ENCODE assay signal across 29 cellular contexts in the genomic region with DNA sequence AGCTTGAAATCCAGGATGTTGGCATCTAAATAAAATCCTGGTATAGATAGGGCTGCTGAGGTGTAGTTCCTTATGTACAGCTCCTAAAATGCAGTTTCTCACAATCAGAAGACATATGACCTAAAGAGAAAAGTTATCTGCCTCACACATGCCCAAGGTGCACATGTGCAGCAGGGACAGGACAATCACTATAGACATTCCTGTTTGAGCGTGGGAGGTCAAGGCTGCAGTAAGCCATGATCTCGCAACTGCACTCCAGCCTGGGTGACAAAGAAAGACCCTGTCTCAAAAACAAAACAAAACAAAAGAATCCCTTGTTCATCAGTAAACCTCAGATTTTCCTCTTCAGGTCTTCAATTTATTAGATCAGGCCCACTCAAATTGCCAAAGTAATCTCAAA.
DNase-seq lines count a peak whose midpoint lies in the region; ATAC-seq, FAIRE-seq and TF ChIP-seq lines count a peak whose summit lies in the region.
"Had no signal": no experiment of that assay in that cellular context is flagged by ENCODE, and none has a peak within 500 bp of the region (broad histone marks: within the 10 kb centered on the region; RNA-seq: fewer than 3 reads in every experiment).

No MANE protein-coding gene starts in this region.

- no peaks in the 10 kb centered on the region for H3K9me3 ChIP-seq in HepG2 (ENCODE audit: low read length)
- no peaks in the 10 kb centered on the region for H3K9me3 ChIP-seq in right lobe of liver
- H3K9me3 ChIP-seq: A549, BE2C, BLaER1, Caco-2 had no signal

- intact Hi-C loops in HepG2 (cut with micrococcal nuclease; ENCODE audit: unreplicated experiment): no loop called here
- intact Hi-C loops in right lobe of liver (cut with DNase I): no loop called here

- in situ Hi-C loops in HepG2 (cut with HindIII; ENCODE audit: extremely low pct_ligation_motif_present, low pct_unique_long_range_greater_than_20kb): no loop called here

- TF ChIP-seq CTCF in HepG2 (CRISPR knock-in tag; IDR thresholded peaks at IDR 0.05): no peak
- no peak for TF ChIP-seq CTCF in right lobe of liver (IDR thresholded peaks at IDR 0.05)

- WGBS in HepG2 (ENCODE audit: low lambda C conversion rate): 30% methylated on average over 2 of the region's 2 CpGs
- WGBS in right lobe of liver (ENCODE audit: insufficient coverage, low coverage, low lambda C conversion rate, missing lambda C conversion rate): 80% methylated on average over 1 of the region's 2 CpGs

- no peaks in the 10 kb centered on the region for H4K20me1 ChIP-seq in HepG2 (ENCODE audit: insufficient read depth, low read length)
- H4K20me1 ChIP-seq: BLaER1; BLaER1 treated with 17β-estradiol and CSF1 and Interleukin-3, amounts not matched to agents 10 nM and 100 nM had no signal

- H3K27me3 ChIP-seq in HepG2 (ENCODE audit: control insufficient read depth in 1 of 2, insufficient read depth in 2 of 2, low read length in 2 of 2): no peaks in the 10 kb centered on the region
- no peaks in the 10 kb centered on the region for H3K27me3 ChIP-seq in right lobe of liver
- H3K27me3 ChIP-seq: BE2C; BLaER1; BLaER1 treated with 17β-estradiol and CSF1 and Interleukin-3, amounts not matched to agents 10 nM and 100 nM had no signal

- H3K4me1 ChIP-seq in HepG2 (ENCODE audit: insufficient read depth, low read length): peaks cover 9% of the 10 kb centered on the region; the same call in 1 of the 2 replicates
- no peaks in the 10 kb centered on the region for H3K4me1 ChIP-seq in right lobe of liver
- H3K4me1 ChIP-seq: A549; BE2C; BLaER1; BLaER1 treated with 17β-estradiol and CSF1 and Interleukin-3, amounts not matched to agents 10 nM and 100 nM had no signal

- no peak overlapping the region for H2AFZ ChIP-seq in HepG2 (ENCODE audit: low read length)

- ATAC-seq in HepG2 (peak; percentile 63), right lobe of liver (no peak)
- ATAC-seq: A549; CD8-positive, alpha-beta T cell had no signal

- CTCF ChIA-PET in HepG2 (lab: Yijun Ruan, JAX; ENCODE audit: low intra/inter-chr PET ratio, low total read pairs): no interaction called here

- POLR2A ChIA-PET in HepG2 (lab: Yijun Ruan, JAX): no interaction called here

- no peak for TF ChIP-seq RAD21 in HepG2 (CRISPR knock-in tag; IDR thresholded peaks at IDR 0.05)

- DNase-seq in HepG2 (ENCODE audit: low spot score) (peak; percentile 48), right lobe of liver (no peak)
- DNase-seq: 8988T; ACHN; AML-193; BE2C; C1 segment of cervical spinal cord; Caco-2; Calu3; CD4-positive, alpha-beta memory T cell; CD4-positive, alpha-beta T cell; CD4-positive, CD25-positive, alpha-beta regulatory T cell; CD8-positive, alpha-beta memory T cell; CD8-positive, alpha-beta T cell; COR-L47; DMS 273 treated with DMSO at 0.1 percent for 48 hours; DMS153; DMS53; DMS79; DMS79 treated with DMSO at 0.1 percent for 48 hours; DND-41; EL had no signal

- BruUV-seq in HepG2 (replicated peaks; lab: Mats Ljungman, UMichigan): no TSS peak

- TF ChIP-seq EP300 in HepG2 (IDR thresholded peaks at IDR 0.05; ENCODE audit: low read depth in 2 of 2, low read length in 2 of 2) (no peak), HepG2 (CRISPR knock-in tag; IDR thresholded peaks at IDR 0.05; ENCODE audit: borderline replicate concordance) (no peak)

- H3K36me3 ChIP-seq in HepG2 (replicated peaks in 1 of 2; ENCODE audit: control insufficient read depth in 1 of 2, insufficient read depth in 2 of 2, low read length in 2 of 2): no peaks in the 10 kb centered on the region
- H3K36me3 ChIP-seq in right lobe of liver: no peaks in the 10 kb centered on the region
- H3K36me3 ChIP-seq: BE2C, BLaER1 had no signal

- TF ChIP-seq POLR2A in HepG2 (IDR thresholded peaks at IDR 0.05; ENCODE audit: insufficient read depth in 1 of 2, low read depth in 2 of 2, low read length in 2 of 2): no peak
- TF ChIP-seq POLR2A in right lobe of liver (IDR thresholded peaks at IDR 0.05): no peak

- no peaks in the 10 kb centered on the region for H3K79me2 ChIP-seq in HepG2 (ENCODE audit: insufficient read depth, low read length)

- H3K4me2 ChIP-seq in HepG2 (ENCODE audit: low read depth, low read length): no peak overlapping the region
- H3K4me2 ChIP-seq: A549; BLaER1; BLaER1 treated with 17β-estradiol and CSF1 and Interleukin-3, amounts not matched to agents 10 nM and 100 nM had no signal

- H3K4me3 ChIP-seq in HepG2 (replicated peaks in 1 of 3; ENCODE audit: insufficient read depth in 1 of 3, low read depth in 2 of 3, low read length in 3 of 3) (no peak overlapping the region), right lobe of liver (no peak overlapping the region)
- H3K4me3 ChIP-seq: A549; BLaER1; BLaER1 treated with 17β-estradiol and CSF1 and Interleukin-3, amounts not matched to agents 10 nM and 100 nM had no signal

- H3K9ac ChIP-seq in HepG2 (ENCODE audit: insufficient read depth, low read depth, low read length): no peak overlapping the region
- H3K9ac ChIP-seq: BLaER1; BLaER1 treated with 17β-estradiol and CSF1 and Interleukin-3, amounts not matched to agents 10 nM and 100 nM had no signal

- no peak overlapping the region for H3K27ac ChIP-seq in HepG2 (ENCODE audit: extremely low read length, insufficient read depth, low read length)
- H3K27ac ChIP-seq in right lobe of liver: no peak overlapping the region
- H3K27ac ChIP-seq: 22Rv1; A549; BLaER1; BLaER1 treated with 17β-estradiol and CSF1 and Interleukin-3, amounts not matched to agents 10 nM and 100 nM; C4-2B had no signal

- FAIRE-seq in HepG2 (lab: Jason Lieb, UNC): no peak
- FAIRE-seq: A204.1, A549, D721Med had no signal

TF ChIP-seq in HepG2, 621 proteins besides CTCF, POLR2A, EP300 and RAD21:
- TF ChIP-seq ZNF609 (CRISPR knock-in tag; IDR thresholded peaks at IDR 0.05; ENCODE audit: borderline replicate concordance) (no peak), SOX13 (IDR thresholded peaks at IDR 0.05) (no peak), SOX13 (CRISPR knock-in tag; conservative IDR thresholded peaks at IDR 0.05 in 1 of 2, IDR thresholded peaks at IDR 0.05 in 1 of 2) (peak in 1 of 2 experiments; percentile 44; a peak in 2 of 4 replicates), NR2F6 (IDR thresholded peaks at IDR 0.05) (no peak), NR2F6 (CRISPR knock-in tag; IDR thresholded peaks at IDR 0.05) (0 out of 2 replicates have a peak, but pooled peaks have one; percentile 9)
